ENCODE assay signal across 18 cellular contexts in the genomic region with DNA sequence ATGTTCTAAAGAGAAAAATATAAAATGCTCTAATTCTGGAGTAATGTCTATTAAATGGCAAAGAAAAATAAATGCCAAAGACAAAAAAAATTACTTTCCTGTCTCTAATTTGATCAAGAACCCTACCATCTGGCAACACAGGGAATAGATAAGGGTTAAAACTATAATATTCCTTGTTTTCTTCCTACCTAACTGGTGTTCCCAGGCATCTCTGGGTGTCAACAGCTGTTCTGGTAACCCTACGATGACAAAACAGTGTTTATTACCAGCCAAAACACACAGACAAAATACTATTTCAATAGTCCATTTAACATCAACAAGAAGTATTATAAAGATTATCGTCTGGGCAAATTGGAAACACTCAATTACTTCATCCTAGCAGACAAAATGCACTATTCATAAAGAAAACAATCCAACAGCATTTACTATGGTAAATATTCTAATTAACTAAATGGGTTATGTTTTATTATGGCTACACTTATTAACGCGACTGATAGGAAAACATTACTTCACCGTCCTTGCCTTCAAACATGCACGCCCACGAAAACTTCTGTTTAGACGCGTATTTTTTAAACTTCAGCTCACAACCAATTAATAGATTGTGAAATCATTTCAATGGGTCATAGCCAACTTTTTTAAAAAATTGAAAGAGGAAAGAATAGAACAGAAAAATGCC. TPM values are rescaled to one million over a fixed set of nuclear protein-coding genes. Genes with fewer than 3 reads are reported as not detected.
DNase-seq lines count a peak whose midpoint lies in the region; FAIRE-seq and TF ChIP-seq lines count a peak whose summit lies in the region.
"Had no signal": no experiment of that assay in that cellular context is flagged by ENCODE, and none has a peak within 500 bp of the region (broad histone marks: within the 10 kb centered on the region; RNA-seq: fewer than 3 reads in every experiment).

No MANE protein-coding gene starts in this region.

- no peaks in the 10 kb centered on the region for H3K79me2 ChIP-seq in OCI-LY7 (ENCODE audit: insufficient read depth, low read depth, low read length)

- TF ChIP-seq POLR2A in tibial nerve (IDR thresholded peaks at IDR 0.05): no peak

- no peaks in the 10 kb centered on the region for H3K27me3 ChIP-seq in tibial nerve
- H3K27me3 ChIP-seq: gastroesophageal sphincter had no signal

- H3K27ac ChIP-seq in tibial nerve (peak overlapping the region in 3 of 4 donors; percentile 38 to 63 (median 51)), OCI-LY7 (ENCODE audit: low read depth, low read length, poor library complexity, severe bottlenecking) (no peak overlapping the region)

- no peaks in the 10 kb centered on the region for H3K36me3 Mint-ChIP-seq in MCF 10A (ENCODE audit: insufficient read depth, unreplicated experiment)
- H3K36me3 Mint-ChIP-seq: activated naive CD4-positive, alpha-beta T cell treated with anti-CD3 and anti-CD28 coated beads, Interleukin-2, amount 50 U/mL, for 24 hours; CD14-positive monocyte had no signal

- no peaks in the 10 kb centered on the region for H3K9me3 ChIP-seq in tibial nerve
- no peaks in the 10 kb centered on the region for H3K9me3 ChIP-seq in OCI-LY7 (ENCODE audit: low read length)
- H3K9me3 ChIP-seq: gastroesophageal sphincter had no signal

- no peaks in the 10 kb centered on the region for H3K9me3 Mint-ChIP-seq in MCF 10A (ENCODE audit: unreplicated experiment)
- H3K9me3 Mint-ChIP-seq: activated CD4-positive, alpha-beta T cell treated with anti-CD3 and anti-CD28 coated beads, Interleukin-2, amount 10 ng/mL, durations not matched to agents 7 days and 5 days; activated naive CD4-positive, alpha-beta T cell treated with anti-CD3 and anti-CD28 coated beads, Interleukin-2, amount 50 U/mL, for 24 hours had no signal

- CTCF ChIA-PET in MCF 10A (lab: Yijun Ruan, JAX) (interaction anchor here (0.7 to 1.5 kb wide), 4 partner anchors 12 to 30 kb away, joined by 3 to 6 read pairs (median 3); no protein-coding TSS in a partner anchor), OCI-LY7 (lab: Charles Lee; ENCODE audit: unreplicated experiment) (no interaction called here)

- H3K4me3 ChIP-seq in tibial nerve (no peak overlapping the region), OCI-LY7 (ENCODE audit: low read depth, low read length, poor library complexity, severe bottlenecking) (no peak overlapping the region)
- H3K4me3 ChIP-seq: gastroesophageal sphincter had no signal

- POLR2A ChIA-PET in MCF 10A (lab: Yijun Ruan, JAX) (interaction anchor here (0.7 to 8.9 kb wide), 16 partner anchors 8 to 312 kb away, joined by 3 to 92 read pairs (median 6); a partner anchor contains a TSS), OCI-LY7 (lab: Charles Lee) (interaction anchor here (0.8 kb wide), 1 partner anchor 10 kb away, joined by 3 read pairs; no protein-coding TSS in a partner anchor)

- peak; percentile 38 for DNase-seq in NCI-H2107 treated with DMSO at 0.1 percent for 48 hours (lab: John Stamatoyannopoulos, UW; ENCODE audit: unreplicated experiment)
- no peak for DNase-seq in NCI-H2107 (lab: John Stamatoyannopoulos, UW)
- DNase-seq in MCF 10A (ENCODE audit: unreplicated experiment): no peak
- no peak for DNase-seq in tibial nerve (ENCODE audit: low spot score in 2 of 2)
- DNase-seq in activated CD4-positive, alpha-beta T cell treated with anti-CD3 and anti-CD28 coated beads for 4 hours: no peak
- DNase-seq in OCI-LY7 (ENCODE audit: low spot score): no peak
- DNase-seq in DMS79 treated with DMSO at 0.1 percent for 48 hours (lab: John Stamatoyannopoulos, UW): no peak
- DNase-seq: 8988T; activated CD4-positive, alpha-beta T cell treated with anti-CD3 and anti-CD28 coated beads, Interleukin-2, amount 10 ng/mL, durations not matched to agents 7 days and 5 days; activated T-cell treated with anti-CD3 and anti-CD28 coated beads for 4 hours; central memory CD4-positive, alpha-beta T cell; NCI-H510A treated with DMSO at 0.1 percent for 48 hours; occipital lobe had no signal

- no peak for TF ChIP-seq CTCF in MCF 10A (IDR thresholded peaks at IDR 0.05; ENCODE audit: unreplicated experiment)
- TF ChIP-seq CTCF in tibial nerve (IDR thresholded peaks at IDR 0.05): no peak
- no peak for TF ChIP-seq CTCF in OCI-LY7 (conservative IDR thresholded peaks at IDR 0.05; ENCODE audit: low read length)

- TSS peak; percentile 80 for BruUV-seq in MCF 10A (replicated peaks; lab: Mats Ljungman, UMichigan)
- BruUV-seq in OCI-LY7 (replicated peaks; lab: Mats Ljungman, UMichigan): no TSS peak

- 47 to 51% methylated on average over 9 of the region's 9 CpGs for WGBS in tibial nerve, 2 donors

- peaks cover 41% of the 10 kb centered on the region for H3K4me1 Mint-ChIP-seq in MCF 10A (ENCODE audit: insufficient read depth, unreplicated experiment)
- H3K4me1 Mint-ChIP-seq: activated CD4-positive, alpha-beta T cell treated with anti-CD3 and anti-CD28 coated beads, Interleukin-2, amount 10 ng/mL, durations not matched to agents 7 days and 5 days; activated naive CD4-positive, alpha-beta T cell treated with anti-CD3 and anti-CD28 coated beads, Interleukin-2, amount 50 U/mL, for 24 hours had no signal

- H3K9me2 ChIP-seq in OCI-LY7 (ENCODE audit: insufficient read depth, low read length): no peaks in the 10 kb centered on the region

- no peak overlapping the region for H3K4me3 Mint-ChIP-seq in MCF 10A (ENCODE audit: unreplicated experiment)
- H3K4me3 Mint-ChIP-seq: activated CD4-positive, alpha-beta T cell treated with anti-CD3 and anti-CD28 coated beads, Interleukin-2, amount 10 ng/mL, durations not matched to agents 7 days and 5 days; activated naive CD4-positive, alpha-beta T cell treated with anti-CD3 and anti-CD28 coated beads, Interleukin-2, amount 50 U/mL, for 24 hours; CD14-positive monocyte had no signal

- H4K20me1 ChIP-seq in OCI-LY7 (ENCODE audit: insufficient read depth, low read length): no peaks in the 10 kb centered on the region

- H3K27ac Mint-ChIP-seq in MCF 10A (ENCODE audit: low read depth, unreplicated experiment): peak overlapping the region; percentile 68
- H3K27ac Mint-ChIP-seq: activated CD4-positive, alpha-beta T cell treated with anti-CD3 and anti-CD28 coated beads, Interleukin-2, amount 10 ng/mL, durations not matched to agents 7 days and 5 days; activated naive CD4-positive, alpha-beta T cell treated with anti-CD3 and anti-CD28 coated beads, Interleukin-2, amount 50 U/mL, for 24 hours; CD14-positive monocyte had no signal

- H3K4me1 ChIP-seq in tibial nerve (peaks cover 0 to 41% (median 3%) of the 10 kb centered on the region in 4 donors), OCI-LY7 (ENCODE audit: insufficient read depth, low read length, poor library complexity, severe bottlenecking) (no peaks in the 10 kb centered on the region)

- no peak overlapping the region for H2AFZ ChIP-seq in OCI-LY7 (ENCODE audit: low read length)

- peak; percentile 85 for FAIRE-seq in islet of Langerhans (lab: Jason Lieb, UNC)
- FAIRE-seq: endometrium had no signal

- no peaks in the 10 kb centered on the region for H3K36me3 ChIP-seq in tibial nerve
- no peaks in the 10 kb centered on the region for H3K36me3 ChIP-seq in OCI-LY7 (ENCODE audit: insufficient read depth, low read length)
- H3K36me3 ChIP-seq: gastroesophageal sphincter had no signal

- H3K27me3 Mint-ChIP-seq in MCF 10A (ENCODE audit: insufficient read depth, unreplicated experiment): no peaks in the 10 kb centered on the region
- H3K27me3 Mint-ChIP-seq: activated CD4-positive, alpha-beta T cell treated with anti-CD3 and anti-CD28 coated beads, Interleukin-2, amount 10 ng/mL, durations not matched to agents 7 days and 5 days; activated naive CD4-positive, alpha-beta T cell treated with anti-CD3 and anti-CD28 coated beads, Interleukin-2, amount 50 U/mL, for 24 hours had no signal

- H3K4me2 ChIP-seq in OCI-LY7 (ENCODE audit: low read length): no peak overlapping the region

- no peak for TF ChIP-seq EP300 in tibial nerve (IDR thresholded peaks at IDR 0.05)

- intact Hi-C loops in MCF 10A (cut with micrococcal nuclease): no loop called here
- intact Hi-C loops in OCI-LY7 (cut with micrococcal nuclease; ENCODE audit: unreplicated experiment): no loop called here

RNA-seq across cellular contexts. Expression of a gene that starts 50.6 kb away (rescaled TPM):
- total RNA-seq in MCF 10A (2022) (14.2 and 14.8 TPM in 2 replicates), tibial nerve (10 to 100 TPM; 26.5 to 51.3 (median 31.9) TPM), OCI-LY7 (2022) (0.06 TPM in 1 of 2 replicates, not detected in the other)
- 1.2 TPM in 1 of 2 replicates, not detected in the other for total RNA-seq in OCI-LY7 (2014; rRNA removed; shearing (Covaris generic))

RNA-seq across cellular contexts. Expression of a gene that starts 58.9 kb away (rescaled TPM):
- 9.0 and 11.1 TPM in 2 replicates for total RNA-seq in MCF 10A (2022)
- total RNA-seq in tibial nerve: 10 to 100 TPM in 1 of 4 donors, 1 to 10 TPM in 3; 1.4 to 11.5 (median 4.7) TPM
- total RNA-seq in OCI-LY7 (2014; rRNA removed; shearing (Covaris generic)): 20.8 and 21.9 TPM in 2 replicates
- 38.5 and 49.0 TPM in 2 replicates for total RNA-seq in OCI-LY7 (2022)
